21 cellular contexts compared by ENCODE assay signal in the genomic region with DNA sequence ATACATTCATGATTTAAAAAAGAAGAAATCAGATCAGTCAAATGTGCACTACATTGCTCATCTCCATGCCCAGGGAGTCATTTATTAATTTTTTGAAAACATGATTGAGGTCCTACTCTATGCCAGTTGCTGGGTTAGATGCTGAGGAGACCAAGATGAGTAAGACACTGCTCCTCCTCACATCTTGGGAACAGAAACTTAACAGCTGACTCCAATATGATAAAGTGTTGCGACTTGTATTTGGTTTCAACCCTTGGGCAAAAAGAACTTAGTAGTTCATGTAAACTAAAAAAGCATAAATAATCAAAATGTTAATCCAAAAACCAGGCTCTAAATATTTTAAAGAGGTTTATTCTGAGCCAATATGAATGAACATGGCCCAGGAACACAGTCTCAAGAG. TPM values are rescaled to one million over a fixed set of nuclear protein-coding genes. Genes with fewer than 3 reads are reported as not detected.
DNase-seq lines count a peak whose midpoint lies in the region; ATAC-seq and TF ChIP-seq lines count a peak whose summit lies in the region.
"Had no signal": no experiment of that assay in that cellular context is flagged by ENCODE, and none has a peak within 500 bp of the region (broad histone marks: within the 10 kb centered on the region; RNA-seq: fewer than 3 reads in every experiment).

No MANE protein-coding gene starts in this region.

- no peak overlapping the region for H2BK12ac ChIP-seq in trophoblast cell (ENCODE audit: low read length)

- H4K12ac ChIP-seq in trophoblast cell (ENCODE audit: low read depth, low read length): no peak overlapping the region

- no peak overlapping the region for H2BK5ac ChIP-seq in trophoblast cell (ENCODE audit: low read depth, low read length, poor library complexity)

- H3K4me1 ChIP-seq in left ventricle myocardium inferior (peaks cover 57% of the 10 kb centered on the region), trophoblast cell (ENCODE audit: control insufficient read depth in 1 of 2, insufficient read depth in 2 of 2, low read length in 2 of 2) (peaks cover 22 to 24% of the 10 kb centered on the region in 2 experiments)

- H3K79me1 ChIP-seq in trophoblast cell (ENCODE audit: low read length): peaks cover 31% of the 10 kb centered on the region

- no peak for DNase-seq in left ventricle myocardium inferior
- DNase-seq in cardiac septum (ENCODE audit: low spot score): no peak
- peak; percentile 62 for DNase-seq in fibroblast of gingiva (ENCODE audit: low read depth)
- DNase-seq in trophoblast cell: no peak
- no peak for DNase-seq in HT-29 (ENCODE audit: low spot score)
- DNase-seq in DMS153 (lab: John Stamatoyannopoulos, UW): no peak
- no peak for DNase-seq in NCI-H82 treated with DMSO at 0.1 percent for 48 hours (lab: John Stamatoyannopoulos, UW; ENCODE audit: unreplicated experiment)
- DNase-seq: AML-193; CD4-positive, alpha-beta memory T cell; DMS53; DND-41; EL; HCEC 1CT had no signal

- no peak overlapping the region for H3K4me2 ChIP-seq in trophoblast cell (ENCODE audit: low read length)
- H3K4me2 ChIP-seq: A549, GM23338 had no signal

- no peak for ATAC-seq in GM21576 (IDR thresholded peaks at IDR 0.05; ENCODE audit: unreplicated experiment)
- ATAC-seq: GM23338 had no signal

- no peak overlapping the region for H2AFZ ChIP-seq in trophoblast cell (ENCODE audit: insufficient read depth, low read length, poor library complexity)
- H2AFZ ChIP-seq: GM23338 had no signal

- H4K91ac ChIP-seq in trophoblast cell (ENCODE audit: low read depth, low read length): no peak overlapping the region

- H3K27ac ChIP-seq in left ventricle myocardium inferior (replicated peaks) (peak overlapping the region; percentile 94), trophoblast cell (ENCODE audit: low read depth, low read length) (no peak overlapping the region)
- H3K27ac ChIP-seq: 22Rv1, A549, C4-2B had no signal

- H3K4me3 ChIP-seq in left ventricle myocardium inferior (no peak overlapping the region), trophoblast cell (ENCODE audit: low read depth, low read length) (no peak overlapping the region)
- H3K4me3 ChIP-seq: A549, GM23338 had no signal

- no CpG with 5 or more reads among the region's 1 CpG for WGBS in trophoblast cell (ENCODE audit: extremely low coverage, insufficient coverage, insufficient read length)

- H4K8ac ChIP-seq in trophoblast cell (ENCODE audit: low read depth, low read length): no peak overlapping the region

- no peak overlapping the region for H3K18ac ChIP-seq in trophoblast cell (ENCODE audit: low read length)

- H3K9ac ChIP-seq in trophoblast cell (ENCODE audit: low read length): no peak overlapping the region

- no peak overlapping the region for H3K23ac ChIP-seq in trophoblast cell (ENCODE audit: low read length)

- no peaks in the 10 kb centered on the region for H3K36me3 ChIP-seq in left ventricle myocardium inferior
- H3K36me3 ChIP-seq in trophoblast cell (ENCODE audit: control insufficient read depth in 1 of 2, insufficient read depth in 2 of 2, low read length in 2 of 2): no peaks in the 10 kb centered on the region

- intact Hi-C loops in left ventricle myocardium inferior (cut with micrococcal nuclease) (no loop called here), cardiac septum (cut with DNase I) (no loop called here)

- no peak overlapping the region for H3K14ac ChIP-seq in trophoblast cell (ENCODE audit: low read length)

- H3K79me2 ChIP-seq in trophoblast cell (ENCODE audit: control insufficient read depth, insufficient read depth, low read length, poor library complexity): peaks cover 5% of the 10 kb centered on the region

- H3K27me3 ChIP-seq in left ventricle myocardium inferior (ENCODE audit: low read depth) (no peaks in the 10 kb centered on the region), trophoblast cell (ENCODE audit: insufficient read depth, low read length) (no peaks in the 10 kb centered on the region)

- H2AK5ac ChIP-seq in trophoblast cell (ENCODE audit: low read length): no peak overlapping the region

- H3K4ac ChIP-seq in trophoblast cell (ENCODE audit: low read depth, low read length): no peak overlapping the region

- TF ChIP-seq CTCF in left ventricle myocardium inferior (IDR thresholded peaks at IDR 0.05; ENCODE audit: borderline replicate concordance): no peak

- H2BK120ac ChIP-seq in trophoblast cell (ENCODE audit: insufficient read depth, low read length, poor library complexity): peak overlapping the region; percentile 61

- no peaks in the 10 kb centered on the region for H3K9me3 ChIP-seq in left ventricle myocardium inferior (replicated peaks)
- H3K9me3 ChIP-seq in trophoblast cell (ENCODE audit: insufficient read depth, low read depth, low read length): peaks cover 2% of the 10 kb centered on the region
- H3K9me3 ChIP-seq: A549 had no signal

RNA-seq across cellular contexts. Expression of a gene that starts 56.9 kb away (rescaled TPM):
- total RNA-seq in left ventricle myocardium inferior (not detected), cardiac septum (not detected)
- 0.47 TPM in 2 replicates for polyA plus RNA-seq in trophoblast cell (2013)
- not detected in 2 replicates for total RNA-seq in HT-29 (2014; rRNA removed; shearing (Covaris generic))
- total RNA-seq: CD4-positive, alpha-beta memory T cell; G401; HT1080 had no signal
- polyA plus RNA-seq: A549; BJ; CD4-positive, alpha-beta memory T cell had no signal
